In the genomic region with DNA sequence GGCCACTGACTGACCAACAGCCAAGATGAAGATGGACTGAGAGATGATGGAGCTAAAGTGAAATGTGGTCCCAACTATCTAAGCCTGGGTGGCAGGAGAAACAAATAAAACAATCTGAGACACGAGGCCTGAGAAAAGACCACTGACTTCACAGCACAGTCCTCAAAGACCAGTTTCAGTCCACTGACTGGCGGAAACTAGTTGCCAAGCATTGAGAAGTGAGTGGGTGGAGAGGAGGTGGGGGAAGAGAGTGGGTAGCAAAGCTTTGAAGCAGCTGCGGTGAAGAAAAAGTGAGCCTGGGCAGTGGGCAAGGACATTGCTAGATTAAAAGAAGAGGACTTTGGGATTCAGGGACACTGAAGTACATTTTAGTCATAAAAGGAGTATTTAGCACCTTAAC, we compare ENCODE assay signal across 1 cellular context.
TF ChIP-seq lines count a peak whose summit lies in the region.

No MANE protein-coding gene starts in this region.

TF ChIP-seq in GM12878, 131 proteins besides CTCF, POLR2A, EP300 and RAD21 (continued from another document):
- no peak for TF ChIP-seq HSF1 (IDR thresholded peaks at IDR 0.05; ENCODE audit: low read depth, low read length)
- TF ChIP-seq ZBTB11 (CRISPR knock-in tag; IDR thresholded peaks at IDR 0.05) = no peak
- TF ChIP-seq, protein P1, sequence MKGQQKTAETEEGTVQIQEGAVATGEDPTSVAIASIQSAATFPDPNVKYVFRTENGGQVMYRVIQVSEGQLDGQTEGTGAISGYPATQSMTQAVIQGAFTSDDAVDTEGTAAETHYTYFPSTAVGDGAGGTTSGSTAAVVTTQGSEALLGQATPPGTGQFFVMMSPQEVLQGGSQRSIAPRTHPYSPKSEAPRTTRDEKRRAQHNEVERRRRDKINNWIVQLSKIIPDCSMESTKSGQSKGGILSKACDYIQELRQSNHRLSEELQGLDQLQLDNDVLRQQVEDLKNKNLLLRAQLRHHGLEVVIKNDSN (IDR thresholded peaks at IDR 0.05; ENCODE audit: borderline replicate concordance, extremely low read length, insufficient read depth, low read depth, low read length) = no peak
- TF ChIP-seq BRCA1 (IDR thresholded peaks at IDR 0.05; ENCODE audit: low read depth, low read length) = no peak
- TF ChIP-seq MTA2 (IDR thresholded peaks at IDR 0.05; ENCODE audit: low read depth) = peak; percentile 70
- no peak for TF ChIP-seq ZNF274 (IDR thresholded peaks at IDR 0.05; ENCODE audit: insufficient read depth, insufficient read length)
- 0 out of 2 replicates have a peak, but pooled peaks have one; percentile 63 for TF ChIP-seq MTA3 (IDR thresholded peaks at IDR 0.05; ENCODE audit: borderline replicate concordance, low read length)
- TF ChIP-seq, protein P2, sequence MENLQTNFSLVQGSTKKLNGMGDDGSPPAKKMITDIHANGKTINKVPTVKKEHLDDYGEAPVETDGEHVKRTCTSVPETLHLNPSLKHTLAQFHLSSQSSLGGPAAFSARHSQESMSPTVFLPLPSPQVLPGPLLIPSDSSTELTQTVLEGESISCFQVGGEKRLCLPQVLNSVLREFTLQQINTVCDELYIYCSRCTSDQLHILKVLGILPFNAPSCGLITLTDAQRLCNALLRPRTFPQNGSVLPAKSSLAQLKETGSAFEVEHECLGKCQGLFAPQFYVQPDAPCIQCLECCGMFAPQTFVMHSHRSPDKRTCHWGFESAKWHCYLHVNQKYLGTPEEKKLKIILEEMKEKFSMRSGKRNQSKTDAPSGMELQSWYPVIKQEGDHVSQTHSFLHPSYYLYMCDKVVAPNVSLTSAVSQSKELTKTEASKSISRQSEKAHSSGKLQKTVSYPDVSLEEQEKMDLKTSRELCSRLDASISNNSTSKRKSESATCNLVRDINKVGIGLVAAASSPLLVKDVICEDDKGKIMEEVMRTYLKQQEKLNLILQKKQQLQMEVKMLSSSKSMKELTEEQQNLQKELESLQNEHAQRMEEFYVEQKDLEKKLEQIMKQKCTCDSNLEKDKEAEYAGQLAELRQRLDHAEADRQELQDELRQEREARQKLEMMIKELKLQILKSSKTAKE (IDR thresholded peaks at IDR 0.05; ENCODE audit: low read depth, poor library complexity, severe bottlenecking) = peak; percentile 63
- no peak for TF ChIP-seq ESRRA (IDR thresholded peaks at IDR 0.05; ENCODE audit: low read length)
- no peak for TF ChIP-seq USF2 (IDR thresholded peaks at IDR 0.05; ENCODE audit: borderline replicate concordance, low read depth, low read length)
- TF ChIP-seq TCF7 (IDR thresholded peaks at IDR 0.05; ENCODE audit: borderline replicate concordance) = peak; percentile 58
